28 cellular contexts compared by ENCODE assay signal in genomic region chr12:111135293-111135832, GRCh38.
"Had no signal": no experiment of that assay in that cellular context is flagged by ENCODE, and none has a peak within 500 bp of the region (broad histone marks: within the 10 kb centered on the region; RNA-seq: fewer than 3 reads in every experiment).

No MANE protein-coding gene starts in this region.

- DNase-seq: cortex of kidney; dermis blood vessel endothelial cell; dorsolateral prefrontal cortex; effector CD4-positive, alpha-beta T cell; effector CD8-positive, alpha-beta T cell; effector memory CD4-positive, alpha-beta T cell; effector memory CD8-positive, alpha-beta T cell; endodermal cell; erythroblast; esophagus squamous epithelium; foreskin fibroblast; foreskin keratinocyte; foreskin melanocyte; gastrocnemius medialis; glutamatergic neuron; head of caudate nucleus; heart left ventricle; heart right ventricle; hippocampal formation had no signal

- H3K27ac ChIP-seq: coronary artery, dorsolateral prefrontal cortex, epithelial cell of prostate, esophagus muscularis mucosa, esophagus squamous epithelium, foreskin keratinocyte, gastrocnemius medialis, gastroesophageal sphincter, heart left ventricle, heart right ventricle, hepatocyte had no signal

- H3K4me3 ChIP-seq: coronary artery, dorsolateral prefrontal cortex, esophagus muscularis mucosa, esophagus squamous epithelium, gastrocnemius medialis, gastroesophageal sphincter, heart left ventricle, heart right ventricle, hepatocyte had no signal

- H2AFZ ChIP-seq: hepatocyte had no signal

- H3K79me2 ChIP-seq: hepatocyte had no signal

- H3K27me3 ChIP-seq: foreskin keratinocyte, hepatocyte had no signal

- H3K4me2 ChIP-seq: hepatocyte had no signal

- FAIRE-seq: endometrium, endothelial cell of umbilical vein, frontal cortex had no signal

- H3K4me1 ChIP-seq: esophagus muscularis mucosa, esophagus squamous epithelium, foreskin keratinocyte, gastrocnemius medialis, gastroesophageal sphincter, heart left ventricle, heart right ventricle had no signal

- ATAC-seq: effector memory CD8-positive, alpha-beta T cell; esophagus mucosa; foreskin keratinocyte; gastrocnemius medialis; gastroesophageal sphincter; heart left ventricle; heart right ventricle had no signal

- H3K36me3 ChIP-seq: esophagus muscularis mucosa, esophagus squamous epithelium, gastrocnemius medialis, gastroesophageal sphincter, heart left ventricle, heart right ventricle had no signal

- H3K9me3 ChIP-seq: esophagus squamous epithelium, gastrocnemius medialis had no signal
